Comparison of ENCODE assay signal across 8 cellular contexts in the genomic region with DNA sequence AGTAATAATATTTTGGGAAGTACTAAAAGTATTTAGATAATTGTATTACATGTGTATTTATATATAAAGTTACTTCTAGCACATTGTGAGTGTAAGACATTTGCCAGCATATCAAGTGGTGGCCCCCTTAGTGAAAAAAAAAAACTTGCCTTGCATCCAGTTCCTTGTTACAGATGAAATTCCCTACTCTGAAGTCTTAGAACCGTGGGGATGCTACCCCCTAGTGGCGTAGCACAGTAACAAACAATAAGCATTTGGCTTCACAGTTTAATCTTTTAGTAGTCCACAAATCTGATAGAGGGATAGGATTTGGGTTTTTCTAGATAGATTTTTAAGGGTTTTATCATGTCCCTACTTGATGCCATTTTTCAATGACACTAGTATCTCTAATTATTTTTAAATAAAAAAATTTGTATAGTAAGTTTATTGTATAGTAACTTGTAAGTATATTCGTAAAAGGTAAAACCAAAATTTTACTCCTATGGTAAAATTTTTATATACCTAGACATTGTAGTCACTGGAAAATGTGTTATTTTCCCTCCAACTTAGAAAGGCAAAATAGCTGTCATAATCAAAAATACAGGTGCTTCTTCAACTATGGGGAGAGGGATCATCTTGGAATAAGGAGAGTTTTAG. TPM values are rescaled to one million over a fixed set of nuclear protein-coding genes. Genes with fewer than 3 reads are reported as not detected.
DNase-seq lines count a peak whose midpoint lies in the region; ATAC-seq and TF ChIP-seq lines count a peak whose summit lies in the region.

No MANE protein-coding gene starts in this region.

- no peak overlapping the region for H3K27ac Mint-ChIP-seq in activated CD8-positive, alpha-beta T cell treated with anti-CD3 and anti-CD28 coated beads for 36 hours
- H3K27ac Mint-ChIP-seq in endodermal cell = no peak overlapping the region
- H3K27ac Mint-ChIP-seq in stimulated activated effector memory CD8-positive, alpha-beta T cell treated with anti-CD3 and anti-CD28 coated beads, Interleukin-12 subunit alpha, Interleukin-12 subunit beta, amount 100 ng/mL, for 72 hours = no peak overlapping the region

- intact Hi-C loops in activated CD8-positive, alpha-beta T cell treated with anti-CD3 and anti-CD28 coated beads for 36 hours (cut with micrococcal nuclease) = loop anchor here (1.0 kb wide), 1 partner anchor 250 kb away; no protein-coding TSS in a partner anchor
- intact Hi-C loops in mucosa of descending colon (cut with DNase I, micrococcal nuclease) = loop anchor here (10.0 kb wide), 1 partner anchor 379 kb away; no protein-coding TSS in a partner anchor

- WGBS in endodermal cell (ENCODE audit: insufficient coverage in 1 of 2, insufficient read length in 1 of 2), 2 experiments = 12% methylated on average over 2 of the region's 3 CpGs; no CpG with 5 or more reads in 1 of the 2 experiments

- no peaks in the 10 kb centered on the region for H3K27me3 Mint-ChIP-seq in activated CD8-positive, alpha-beta T cell treated with anti-CD3 and anti-CD28 coated beads for 36 hours
- no peaks in the 10 kb centered on the region for H3K27me3 Mint-ChIP-seq in endodermal cell (ENCODE audit: insufficient read depth)

- peaks cover 56% of the 10 kb centered on the region for H3K36me3 Mint-ChIP-seq in activated CD8-positive, alpha-beta T cell treated with anti-CD3 and anti-CD28 coated beads for 36 hours (ENCODE audit: low read depth)
- H3K36me3 Mint-ChIP-seq in endodermal cell (ENCODE audit: low read depth) = peaks cover 54% of the 10 kb centered on the region
- H3K36me3 Mint-ChIP-seq in stimulated activated effector memory CD8-positive, alpha-beta T cell treated with anti-CD3 and anti-CD28 coated beads, Interleukin-12 subunit alpha, Interleukin-12 subunit beta, amount 100 ng/mL, for 72 hours = peaks cover 89% of the 10 kb centered on the region

- CTCF ChIA-PET in activated CD8-positive, alpha-beta T cell treated with anti-CD3 and anti-CD28 coated beads for 36 hours (lab: Charles Lee) = interaction anchor here (0.7 to 4.3 kb wide), 18 partner anchors 11 to 529 kb away, joined by 3 to 43 read pairs (median 4); a partner anchor contains a TSS

- H3K4me1 ChIP-seq in BE2C (no peaks in the 10 kb centered on the region), endodermal cell (ENCODE audit: control insufficient read depth, insufficient read depth, low read length) (no peaks in the 10 kb centered on the region), mucosa of descending colon (ENCODE audit: low read depth) (no peaks in the 10 kb centered on the region)

- TF ChIP-seq CTCF in BE2C (IDR thresholded peaks at IDR 0.05; ENCODE audit: low read depth, low read length) = peak; percentile 90
- peak; percentile 92 for TF ChIP-seq CTCF in activated CD8-positive, alpha-beta T cell treated with anti-CD3 and anti-CD28 coated beads for 36 hours (IDR thresholded peaks at IDR 0.05)
- peak; percentile 91 for TF ChIP-seq CTCF in endodermal cell (conservative IDR thresholded peaks at IDR 0.05)
- TF ChIP-seq CTCF in mucosa of descending colon (IDR thresholded peaks at IDR 0.05) = peak; percentile 74

- H3K4me3 Mint-ChIP-seq in activated CD8-positive, alpha-beta T cell treated with anti-CD3 and anti-CD28 coated beads for 36 hours = no peak overlapping the region
- no peak overlapping the region for H3K4me3 Mint-ChIP-seq in endodermal cell
- no peak overlapping the region for H3K4me3 Mint-ChIP-seq in stimulated activated effector memory CD8-positive, alpha-beta T cell treated with anti-CD3 and anti-CD28 coated beads, Interleukin-12 subunit alpha, Interleukin-12 subunit beta, amount 100 ng/mL, for 72 hours

- H3K4me3 ChIP-seq in BE2C (ENCODE audit: low read depth, low read length) (no peak overlapping the region), endodermal cell (ENCODE audit: low read length) (no peak overlapping the region), mucosa of descending colon (no peak overlapping the region)

- POLR2A ChIA-PET in activated CD8-positive, alpha-beta T cell treated with anti-CD3 and anti-CD28 coated beads for 36 hours (lab: Charles Lee) = interaction anchor here (0.9 to 2.0 kb wide), 5 partner anchors 8 to 36 kb away, joined by 3 to 9 read pairs (median 3); a partner anchor contains a TSS

- DNase-seq in BE2C (peak; percentile 75), HT-29 (ENCODE audit: low spot score) (peak; percentile 83), NOMO-1 (lab: John Stamatoyannopoulos, UW; ENCODE audit: unreplicated experiment in 2 of 2) (peak; percentile 62 to 89), endodermal cell (peak; percentile 88), mucosa of descending colon (peak in 1 of 3 donors; percentile 74)
- DNase-seq in activated CD8-positive, alpha-beta T cell treated with anti-CD3 and anti-CD28 coated beads for 36 hours = peak; percentile 61
- peak; percentile 43 to 59 for DNase-seq in stimulated activated effector memory CD8-positive, alpha-beta T cell treated with anti-CD3 and anti-CD28 coated beads, Interleukin-12 subunit alpha, Interleukin-12 subunit beta, amount 100 ng/mL, for 72 hours (ENCODE audit: low spot score in 2 of 2)

- no peak overlapping the region for H3K9ac ChIP-seq in endodermal cell (ENCODE audit: extremely low read depth, low read length, poor library complexity, severe bottlenecking)

- H3K4me1 Mint-ChIP-seq in activated CD8-positive, alpha-beta T cell treated with anti-CD3 and anti-CD28 coated beads for 36 hours (ENCODE audit: low read depth) = peaks cover 2% of the 10 kb centered on the region
- no peaks in the 10 kb centered on the region for H3K4me1 Mint-ChIP-seq in endodermal cell
- no peaks in the 10 kb centered on the region for H3K4me1 Mint-ChIP-seq in stimulated activated effector memory CD8-positive, alpha-beta T cell treated with anti-CD3 and anti-CD28 coated beads, Interleukin-12 subunit alpha, Interleukin-12 subunit beta, amount 100 ng/mL, for 72 hours

- no peaks in the 10 kb centered on the region for H3K9me3 Mint-ChIP-seq in activated CD8-positive, alpha-beta T cell treated with anti-CD3 and anti-CD28 coated beads for 36 hours
- H3K9me3 Mint-ChIP-seq in endodermal cell = no peaks in the 10 kb centered on the region
- H3K9me3 Mint-ChIP-seq in stimulated activated effector memory CD8-positive, alpha-beta T cell treated with anti-CD3 and anti-CD28 coated beads, Interleukin-12 subunit alpha, Interleukin-12 subunit beta, amount 100 ng/mL, for 72 hours = no peaks in the 10 kb centered on the region

- H3K36me3 ChIP-seq in BE2C (peaks cover 85% of the 10 kb centered on the region), endodermal cell (ENCODE audit: control insufficient read depth, insufficient read depth, low read length) (peaks cover 90% of the 10 kb centered on the region), mucosa of descending colon (ENCODE audit: low read depth) (no peaks in the 10 kb centered on the region)

- H3K27me3 ChIP-seq in BE2C = no peaks in the 10 kb centered on the region
- H3K27me3 ChIP-seq in endodermal cell (ENCODE audit: control insufficient read depth, insufficient read depth, low read length, poor library complexity, severe bottlenecking) = no peaks in the 10 kb centered on the region

- H3K27ac ChIP-seq in endodermal cell (ENCODE audit: low read depth, low read length) = no peak overlapping the region

- H3K9me3 ChIP-seq in BE2C (no peaks in the 10 kb centered on the region), endodermal cell (ENCODE audit: control insufficient read depth, low read length) (no peaks in the 10 kb centered on the region), mucosa of descending colon (no peaks in the 10 kb centered on the region)

- ATAC-seq in GM19043 (IDR thresholded peaks at IDR 0.05; ENCODE audit: low read depth, unreplicated experiment) (peak; percentile 83), mucosa of descending colon (peak; percentile 91)
- ATAC-seq in activated CD8-positive, alpha-beta T cell treated with anti-CD3 and anti-CD28 coated beads for 36 hours = peak; percentile 78
- ATAC-seq in stimulated activated effector memory CD8-positive, alpha-beta T cell treated with anti-CD3 and anti-CD28 coated beads, Interleukin-12 subunit alpha, Interleukin-12 subunit beta, amount 100 ng/mL, for 72 hours = peak; percentile 69

RNA-seq across cellular contexts. Expression of a gene that starts 14.3 kb away (rescaled TPM):
- 24.7 TPM for polyA plus RNA-seq in BE2C (2012; ENCODE audit: insufficient read depth, insufficient read length, low read depth)
- 70.2 and 87.6 TPM in 2 replicates for total RNA-seq in HT-29 (2014; rRNA removed; shearing (Covaris generic))
- total RNA-seq in activated CD8-positive, alpha-beta T cell treated with anti-CD3 and anti-CD28 coated beads for 36 hours = 100 to 1,000 TPM; 149 to 154 TPM
- total RNA-seq in endodermal cell (100 to 1,000 TPM in 1 of 2 donors, 10 to 100 TPM in 1; 97.5 to 139 TPM), mucosa of descending colon (10 to 100 TPM; 36.3 to 54.1 (median 36.8) TPM)
- 180 TPM for polyA plus RNA-seq in endodermal cell (2013, experiment 1 of 2)
- 174 TPM for polyA plus RNA-seq in endodermal cell (2013, experiment 2 of 2)

RNA-seq across cellular contexts. Expression of a gene that starts 14.7 kb away (rescaled TPM):
- 14.2 TPM for polyA plus RNA-seq in BE2C (2012; ENCODE audit: insufficient read depth, insufficient read length, low read depth)
- total RNA-seq in HT-29 (2014; rRNA removed; shearing (Covaris generic)) = 7.8 and 10.5 TPM in 2 replicates
- total RNA-seq in activated CD8-positive, alpha-beta T cell treated with anti-CD3 and anti-CD28 coated beads for 36 hours = 10 to 100 TPM in 1 of 2 experiments, 1 to 10 TPM in 1; 9.2 to 10.4 TPM
- total RNA-seq in endodermal cell (10 to 100 TPM; 35.0 to 40.6 TPM), mucosa of descending colon (10 to 100 TPM; 13.2 to 18.3 (median 16.2) TPM)
- 39.7 TPM for polyA plus RNA-seq in endodermal cell (2013, experiment 1 of 2)
- 39.5 TPM for polyA plus RNA-seq in endodermal cell (2013, experiment 2 of 2)

RNA-seq across cellular contexts. Expression of a gene that starts 35.9 kb away (rescaled TPM):
- polyA plus RNA-seq in BE2C (2012; ENCODE audit: insufficient read depth, insufficient read length, low read depth) = 8.0 TPM
- total RNA-seq in HT-29 (2014; rRNA removed; shearing (Covaris generic)) = 5.1 and 6.1 TPM in 2 replicates
- 10 to 100 TPM; 27.0 to 27.8 TPM for total RNA-seq in activated CD8-positive, alpha-beta T cell treated with anti-CD3 and anti-CD28 coated beads for 36 hours
- total RNA-seq in endodermal cell = 10 to 100 TPM; 32.7 to 33.1 TPM
- polyA plus RNA-seq in endodermal cell (2013, experiment 1 of 2) = 44.2 TPM
- 43.3 TPM for polyA plus RNA-seq in endodermal cell (2013, experiment 2 of 2)
- total RNA-seq in mucosa of descending colon = 1 to 10 TPM; 5.3 to 7.2 (median 6.0) TPM
